In genomic region chr12:26937443-26937862, GRCh38 we compare ENCODE assay signal across 8 cellular contexts. TPM values are rescaled to one million over a fixed set of nuclear protein-coding genes. Genes with fewer than 3 reads are reported as not detected.
DNase-seq lines count a peak whose midpoint lies in the region; ATAC-seq, FAIRE-seq and TF ChIP-seq lines count a peak whose summit lies in the region.

No MANE protein-coding gene starts in this region.

- no peak for TF ChIP-seq EP300 in HepG2 (IDR thresholded peaks at IDR 0.05; ENCODE audit: low read depth in 2 of 2, low read length in 2 of 2)
- no peak for TF ChIP-seq EP300 in HepG2 (CRISPR knock-in tag; IDR thresholded peaks at IDR 0.05; ENCODE audit: borderline replicate concordance)
- TF ChIP-seq EP300 in tibial nerve (IDR thresholded peaks at IDR 0.05), result no peak

- H3K4me2 ChIP-seq in HepG2 (ENCODE audit: low read depth, low read length), result peak overlapping the region; percentile 90

- TF ChIP-seq POLR2A in HepG2 (IDR thresholded peaks at IDR 0.05; ENCODE audit: insufficient read depth in 1 of 2, low read depth in 2 of 2, low read length in 2 of 2) (no peak), tibial nerve (IDR thresholded peaks at IDR 0.05) (no peak)

- H3K4me3 Mint-ChIP-seq in activated T-cell treated with anti-CD3 and anti-CD28 coated beads, Interleukin-2, amount 50 U/mL, for 72 hours, result peak overlapping the region; percentile 98 to 99

- no peak for ATAC-seq in activated T-cell treated with anti-CD3 and anti-CD28 coated beads, Interleukin-2, amount 50 U/mL, for 72 hours (replicated peaks in 1 of 2)
- ATAC-seq in HepG2 (no peak), GM21381 (IDR thresholded peaks at IDR 0.05; ENCODE audit: unreplicated experiment) (no peak), HG03139 (IDR thresholded peaks at IDR 0.05; ENCODE audit: unreplicated experiment) (no peak)

- TF ChIP-seq CTCF in HepG2 (CRISPR knock-in tag; IDR thresholded peaks at IDR 0.05), result no peak
- no peak for TF ChIP-seq CTCF in tibial nerve (IDR thresholded peaks at IDR 0.05)

- peak overlapping the region; percentile 39 for H2AFZ ChIP-seq in HepG2 (ENCODE audit: low read length)

- peaks cover 12 to 21% of the 10 kb centered on the region in 2 donors for H3K36me3 Mint-ChIP-seq in activated T-cell treated with anti-CD3 and anti-CD28 coated beads, Interleukin-2, amount 50 U/mL, for 72 hours (ENCODE audit: insufficient read depth in 2 of 2)

- no peak for TF ChIP-seq RAD21 in HepG2 (CRISPR knock-in tag; IDR thresholded peaks at IDR 0.05)

- peak overlapping the region; percentile 97 for H3K27ac Mint-ChIP-seq in activated T-cell treated with anti-CD3 and anti-CD28 coated beads, Interleukin-2, amount 50 U/mL, for 72 hours

- no peak for DNase-seq in activated T-cell treated with anti-CD3 and anti-CD28 coated beads, Interleukin-2, amount 50 U/mL, for 72 hours
- DNase-seq in activated T-cell treated with anti-CD3 and anti-CD28 coated beads, Interleukin-2, amount 50 U/mL, for 48 hours, result no peak
- DNase-seq in adipocyte (ENCODE audit: low read depth) (peak; percentile 32), HepG2 (ENCODE audit: low spot score) (no peak), tibial nerve (ENCODE audit: low spot score in 2 of 2) (no peak)
- no peak for DNase-seq in effector CD8-positive, alpha-beta T cell (lab: John Stamatoyannopoulos, UW)

- no peaks in the 10 kb centered on the region for H3K9me3 Mint-ChIP-seq in activated T-cell treated with anti-CD3 and anti-CD28 coated beads, Interleukin-2, amount 50 U/mL, for 72 hours

- H3K36me3 ChIP-seq in adipocyte (ENCODE audit: control insufficient read depth, insufficient read depth, low read length, severe bottlenecking) (peaks cover 9% of the 10 kb centered on the region), HepG2 (replicated peaks in 1 of 2; ENCODE audit: control insufficient read depth in 1 of 2, insufficient read depth in 2 of 2, low read length in 2 of 2) (peaks cover 1 to 3% of the 10 kb centered on the region in 2 experiments; a peak in 3 of 5 replicates), tibial nerve (peaks cover 0 to under 1% (median 0%) of the 10 kb centered on the region in 3 donors)

- H3K27me3 ChIP-seq in adipocyte (replicated peaks; ENCODE audit: control insufficient read depth, insufficient read depth, low read length), result no peaks in the 10 kb centered on the region
- no peaks in the 10 kb centered on the region; a peak in 1 of 5 replicates for H3K27me3 ChIP-seq in HepG2 (ENCODE audit: control insufficient read depth in 1 of 2, insufficient read depth in 2 of 2, low read length in 2 of 2)
- H3K27me3 ChIP-seq in tibial nerve, result no peaks in the 10 kb centered on the region

- 2% methylated on average over 10 of the region's 10 CpGs for WGBS in HepG2 (ENCODE audit: low lambda C conversion rate)
- 0% methylated on average over 10 of the region's 10 CpGs for WGBS in tibial nerve, 2 donors

- in situ Hi-C loops in HepG2 (cut with HindIII; ENCODE audit: extremely low pct_ligation_motif_present, low pct_unique_long_range_greater_than_20kb), result loop anchor here (5.0 kb wide), 1 partner anchor 75 kb away; the partner anchor contains the start of gene TM7SF3

- H3K9me3 ChIP-seq in adipocyte (ENCODE audit: control insufficient read depth, low read length) (no peaks in the 10 kb centered on the region), HepG2 (ENCODE audit: low read length) (no peaks in the 10 kb centered on the region), tibial nerve (no peaks in the 10 kb centered on the region)

- peaks cover 10% of the 10 kb centered on the region for H4K20me1 ChIP-seq in HepG2 (ENCODE audit: insufficient read depth, low read length)

- H3K4me3 ChIP-seq in adipocyte (ENCODE audit: low read length), result peak overlapping the region; percentile 100
- H3K4me3 ChIP-seq in HepG2 (replicated peaks in 1 of 3; ENCODE audit: insufficient read depth in 1 of 3, low read depth in 2 of 3, low read length in 3 of 3), result peak overlapping the region; percentile 88 to 99 (median 91)
- H3K4me3 ChIP-seq in tibial nerve, result peak overlapping the region; percentile 71 to 96 (median 84)

- FAIRE-seq in HepG2 (lab: Jason Lieb, UNC), result no peak

- H3K4me1 ChIP-seq in adipocyte (ENCODE audit: control insufficient read depth, insufficient read depth, low read length) (peaks cover 53% of the 10 kb centered on the region), HepG2 (ENCODE audit: insufficient read depth, low read length) (peaks cover 43% of the 10 kb centered on the region), tibial nerve (peaks cover 0 to 57% (median 35%) of the 10 kb centered on the region in 4 donors)

- peaks cover 76% of the 10 kb centered on the region for H3K4me1 Mint-ChIP-seq in activated T-cell treated with anti-CD3 and anti-CD28 coated beads, Interleukin-2, amount 50 U/mL, for 72 hours (ENCODE audit: low read depth)

- POLR2A ChIA-PET in HepG2 (lab: Yijun Ruan, JAX), result no interaction called here

- no TSS peak for BruUV-seq in HepG2 (replicated peaks; lab: Mats Ljungman, UMichigan)

- CTCF ChIA-PET in HepG2 (lab: Yijun Ruan, JAX; ENCODE audit: low intra/inter-chr PET ratio, low total read pairs), result no interaction called here

- H3K9ac ChIP-seq in adipocyte (ENCODE audit: low read length), result peak overlapping the region; percentile 99
- peak overlapping the region; percentile 94 for H3K9ac ChIP-seq in HepG2 (ENCODE audit: insufficient read depth, low read depth, low read length)

- H3K79me2 ChIP-seq in HepG2 (ENCODE audit: insufficient read depth, low read length), result peaks cover 71% of the 10 kb centered on the region

- H3K27me3 Mint-ChIP-seq in activated T-cell treated with anti-CD3 and anti-CD28 coated beads, Interleukin-2, amount 50 U/mL, for 72 hours (ENCODE audit: low read depth), result no peaks in the 10 kb centered on the region

- H3K27ac ChIP-seq in HepG2 (ENCODE audit: extremely low read length, insufficient read depth, low read length), result peak overlapping the region; percentile 92
- H3K27ac ChIP-seq in tibial nerve, result peak overlapping the region; percentile 89 to 98 (median 97)

- intact Hi-C loops in HepG2 (cut with micrococcal nuclease; ENCODE audit: unreplicated experiment), result loop anchor here (5.0 kb wide), 1 partner anchor 50 kb away; no protein-coding TSS in a partner anchor

TF ChIP-seq in HepG2, 621 proteins besides CTCF, POLR2A, EP300 and RAD21 (continues in another document):
- 0 out of 2 replicates have a peak, but pooled peaks have one; percentile 6 for TF ChIP-seq GLI4 (CRISPR knock-in tag; IDR thresholded peaks at IDR 0.05; ENCODE audit: borderline replicate concordance)

RNA-seq across cellular contexts. Expression of gene INTS13, which starts 0.3 kb away (rescaled TPM):
- total RNA-seq in activated T-cell treated with anti-CD3 and anti-CD28 coated beads, Interleukin-2, amount 50 U/mL, for 72 hours, result 10 to 100 TPM; 35.2 to 45.8 TPM
- total RNA-seq in HepG2 (2016; rRNA removed; fragmentation: Illumina TruSeq; extraction: Trizol) (43.7 and 62.3 TPM in 2 replicates), tibial nerve (10 to 100 TPM; 12.4 to 31.5 (median 19.5) TPM)
- 15.8 and 15.9 TPM in 2 replicates for total RNA-seq in HepG2 (2016; cell fraction: cytosol; rRNA removed; fragmentation: Illumina TruSeq; extraction: Trizol; ENCODE audit: low read depth)
- 47.2 and 64.6 TPM in 2 replicates for total RNA-seq in HepG2 (2016; cell fraction: insoluble cytoplasmic fraction; rRNA removed; fragmentation: Illumina TruSeq; extraction: Trizol)
- 27.4 and 28.5 TPM in 2 replicates for total RNA-seq in HepG2 (2016; cell fraction: membrane; rRNA removed; fragmentation: Illumina TruSeq; extraction: Trizol)
- total RNA-seq in HepG2 (2016; cell fraction: nucleus; rRNA removed; fragmentation: Illumina TruSeq; extraction: Trizol), result 28.7 and 30.6 TPM in 2 replicates
- 11.4 and 16.3 TPM in 2 replicates for polyA plus RNA-seq in HepG2 (2011; rRNA removed)
- 4.8 and 7.6 TPM in 2 replicates for polyA plus RNA-seq in HepG2 (2011; cell fraction: cytosol; rRNA removed)
- polyA plus RNA-seq in HepG2 (2011; cell fraction: nucleus; rRNA removed), result 5.5 and 7.5 TPM in 2 replicates
- polyA plus RNA-seq in HepG2 (2012), result 20.3 and 21.4 TPM in 2 replicates
- 6.9 and 8.4 TPM in 2 replicates for polyA plus RNA-seq in HepG2 (2016; cell fraction: cytosol; fragmentation: Illumina TruSeq; extraction: Trizol; ENCODE audit: low read depth)
- polyA plus RNA-seq in HepG2 (2016; cell fraction: insoluble cytoplasmic fraction; fragmentation: Illumina TruSeq; extraction: Trizol; ENCODE audit: low read depth), result 56.6 and 67.3 TPM in 2 replicates
- polyA plus RNA-seq in HepG2 (2016; cell fraction: membrane; fragmentation: Illumina TruSeq; extraction: Trizol; ENCODE audit: low read depth), result 19.7 and 20.4 TPM in 2 replicates
- 33.4 and 38.6 TPM in 2 replicates for polyA plus RNA-seq in HepG2 (2016; cell fraction: nucleus; fragmentation: Illumina TruSeq; extraction: Trizol; ENCODE audit: insufficient read depth, low read depth)
- polyA minus RNA-seq in HepG2 (2011; rRNA and poly(A)+ RNA removed; ENCODE audit: low replicate concordance), result 13.8 and 31.5 TPM in 2 replicates
- polyA minus RNA-seq in HepG2 (2011; cell fraction: cytosol; rRNA and poly(A)+ RNA removed), result 21.8 and 31.2 TPM in 2 replicates
- 34.6 TPM in 2 replicates for polyA minus RNA-seq in HepG2 (2011; cell fraction: nucleus; rRNA and poly(A)+ RNA removed)

RNA-seq across cellular contexts. Expression of gene FGFR1OP2, which starts 0.8 kb away (rescaled TPM):
- 10 to 100 TPM; 38.0 to 41.0 TPM for total RNA-seq in activated T-cell treated with anti-CD3 and anti-CD28 coated beads, Interleukin-2, amount 50 U/mL, for 72 hours
- total RNA-seq in HepG2 (2016; rRNA removed; fragmentation: Illumina TruSeq; extraction: Trizol) (38.1 and 47.3 TPM in 2 replicates), tibial nerve (100 to 1,000 TPM; 106 to 142 (median 129) TPM)
- total RNA-seq in HepG2 (2016; cell fraction: cytosol; rRNA removed; fragmentation: Illumina TruSeq; extraction: Trizol; ENCODE audit: low read depth), result 74.9 and 87.6 TPM in 2 replicates
- total RNA-seq in HepG2 (2016; cell fraction: insoluble cytoplasmic fraction; rRNA removed; fragmentation: Illumina TruSeq; extraction: Trizol), result 40.6 and 49.8 TPM in 2 replicates
- total RNA-seq in HepG2 (2016; cell fraction: membrane; rRNA removed; fragmentation: Illumina TruSeq; extraction: Trizol), result 69.6 and 77.6 TPM in 2 replicates
- total RNA-seq in HepG2 (2016; cell fraction: nucleus; rRNA removed; fragmentation: Illumina TruSeq; extraction: Trizol), result 22.8 and 26.2 TPM in 2 replicates
- 16.7 and 18.3 TPM in 2 replicates for polyA plus RNA-seq in HepG2 (2011; rRNA removed)
- 12.5 and 15.9 TPM in 2 replicates for polyA plus RNA-seq in HepG2 (2011; cell fraction: cytosol; rRNA removed)
- 13.7 and 17.5 TPM in 2 replicates for polyA plus RNA-seq in HepG2 (2011; cell fraction: nucleus; rRNA removed)
- 24.1 and 27.9 TPM in 2 replicates for polyA plus RNA-seq in HepG2 (2012)
- 93.1 and 127 TPM in 2 replicates for polyA plus RNA-seq in HepG2 (2016; cell fraction: cytosol; fragmentation: Illumina TruSeq; extraction: Trizol; ENCODE audit: low read depth)
- 47.7 and 50.5 TPM in 2 replicates for polyA plus RNA-seq in HepG2 (2016; cell fraction: insoluble cytoplasmic fraction; fragmentation: Illumina TruSeq; extraction: Trizol; ENCODE audit: low read depth)
- polyA plus RNA-seq in HepG2 (2016; cell fraction: membrane; fragmentation: Illumina TruSeq; extraction: Trizol; ENCODE audit: low read depth), result 64.2 and 76.0 TPM in 2 replicates
- 34.1 and 35.2 TPM in 2 replicates for polyA plus RNA-seq in HepG2 (2016; cell fraction: nucleus; fragmentation: Illumina TruSeq; extraction: Trizol; ENCODE audit: insufficient read depth, low read depth)
- 9.1 and 14.6 TPM in 2 replicates for polyA minus RNA-seq in HepG2 (2011; rRNA and poly(A)+ RNA removed; ENCODE audit: low replicate concordance)
- polyA minus RNA-seq in HepG2 (2011; cell fraction: cytosol; rRNA and poly(A)+ RNA removed), result 16.0 and 17.1 TPM in 2 replicates
- 42.7 and 50.1 TPM in 2 replicates for polyA minus RNA-seq in HepG2 (2011; cell fraction: nucleus; rRNA and poly(A)+ RNA removed)
